ENCODE assay signal across 19 cellular contexts in genomic region chrX:100494974-100495373, GRCh38.
DNase-seq lines count a peak whose midpoint lies in the region; ATAC-seq, FAIRE-seq and TF ChIP-seq lines count a peak whose summit lies in the region.
"Had no signal": no experiment of that assay in that cellular context is flagged by ENCODE, and none has a peak within 500 bp of the region (broad histone marks: within the 10 kb centered on the region; RNA-seq: fewer than 3 reads in every experiment).

No MANE protein-coding gene starts in this region.

- POLR2A ChIA-PET in A549 (lab: Yijun Ruan, JAX) = no interaction called here

- no peaks in the 10 kb centered on the region for H3K27me3 Mint-ChIP-seq in progenitor cell of endocrine pancreas
- H3K27me3 Mint-ChIP-seq: CD4-positive, CD25-positive, alpha-beta regulatory T cell had no signal

- ATAC-seq in A549 (no peak), foreskin keratinocyte (no peak), HG03280 (IDR thresholded peaks at IDR 0.05; ENCODE audit: unreplicated experiment) (no peak)

- peak overlapping the region; percentile 67 for H3K27ac Mint-ChIP-seq in progenitor cell of endocrine pancreas
- H3K27ac Mint-ChIP-seq: CD4-positive, CD25-positive, alpha-beta regulatory T cell had no signal

- CTCF ChIA-PET in A549 (lab: Yijun Ruan, JAX) = no interaction called here

- H3K27ac ChIP-seq in A549 = no peak overlapping the region
- H3K27ac ChIP-seq in foreskin keratinocyte = no peak overlapping the region
- no peak overlapping the region for H3K27ac ChIP-seq in dorsolateral prefrontal cortex
- H3K27ac ChIP-seq: BLaER1 treated with 17β-estradiol and CSF1 and Interleukin-3, amounts not matched to agents 10 nM and 100 nM; GM23248 had no signal

- no peaks in the 10 kb centered on the region for H3K36me3 ChIP-seq in bronchial epithelial cell (ENCODE audit: control insufficient read depth, insufficient read depth, low read length)
- H3K36me3 ChIP-seq: BLaER1 treated with 17β-estradiol and CSF1 and Interleukin-3, amounts not matched to agents 10 nM and 100 nM had no signal

- no peak for TF ChIP-seq RAD21 in A549 (conservative IDR thresholded peaks at IDR 0.05 in 1 of 2, IDR thresholded peaks at IDR 0.05 in 1 of 2)

- no peaks in the 10 kb centered on the region for H3K9me3 ChIP-seq in A549

- TF ChIP-seq POLR2A in A549 (IDR thresholded peaks at IDR 0.05; ENCODE audit: low read length) = no peak

- no peak for TF ChIP-seq CTCF in A549 (IDR thresholded peaks at IDR 0.05)
- TF ChIP-seq CTCF in bronchial epithelial cell (IDR thresholded peaks at IDR 0.05; ENCODE audit: insufficient read depth, low read length, severe bottlenecking) = no peak
- no peak for TF ChIP-seq CTCF in foreskin keratinocyte (conservative IDR thresholded peaks at IDR 0.05)
- no peak for TF ChIP-seq CTCF in progenitor cell of endocrine pancreas (IDR thresholded peaks at IDR 0.05; ENCODE audit: unreplicated experiment)
- no peak for TF ChIP-seq CTCF in dorsolateral prefrontal cortex (IDR thresholded peaks at IDR 0.05 in 54 of 56, conservative IDR thresholded peaks at IDR 0.05 in 2 of 56; ENCODE audit: low read depth in 1 of 56, partially characterized antibody in 56 of 56)

- peaks cover 19% of the 10 kb centered on the region for H3K9me3 Mint-ChIP-seq in progenitor cell of endocrine pancreas (ENCODE audit: low read depth)

- H3K4me2 ChIP-seq in A549 = no peak overlapping the region
- H3K4me2 ChIP-seq: BLaER1 treated with 17β-estradiol and CSF1 and Interleukin-3, amounts not matched to agents 10 nM and 100 nM had no signal

- peaks cover 3% of the 10 kb centered on the region for H3K4me1 Mint-ChIP-seq in progenitor cell of endocrine pancreas (ENCODE audit: low read depth)
- H3K4me1 Mint-ChIP-seq: CD4-positive, CD25-positive, alpha-beta regulatory T cell had no signal

- no peak overlapping the region for H3K4me3 Mint-ChIP-seq in progenitor cell of endocrine pancreas (ENCODE audit: low read depth)
- H3K4me3 Mint-ChIP-seq: CD4-positive, CD25-positive, alpha-beta regulatory T cell had no signal

- no peaks in the 10 kb centered on the region for H3K27me3 ChIP-seq in bronchial epithelial cell (ENCODE audit: control insufficient read depth, insufficient read depth, low read length)
- no peaks in the 10 kb centered on the region for H3K27me3 ChIP-seq in foreskin keratinocyte
- peaks cover 0 to 58% (median 19%) of the 10 kb centered on the region in 45 donors for H3K27me3 ChIP-seq in dorsolateral prefrontal cortex

- H3K36me3 Mint-ChIP-seq in progenitor cell of endocrine pancreas (ENCODE audit: insufficient read depth) = no peaks in the 10 kb centered on the region
- H3K36me3 Mint-ChIP-seq: CD4-positive, CD25-positive, alpha-beta regulatory T cell had no signal

- intact Hi-C loops in dorsolateral prefrontal cortex (cut with DNase I) = no loop called here

- DNase-seq in A549 (ENCODE audit: low read depth in 1 of 2, low spot score in 1 of 2) (no peak), bronchial epithelial cell (ENCODE audit: low read depth) (peak; percentile 7), foreskin keratinocyte (peak; percentile 0 to 28), progenitor cell of endocrine pancreas (ENCODE audit: low spot score, unreplicated experiment) (no peak), dorsolateral prefrontal cortex (no peak), superior temporal gyrus (ENCODE audit: extremely low spot score) (no peak)
- no peak for DNase-seq in activated naive CD4-positive, alpha-beta T cell treated with Interleukin-2 at 50 U/mL for 16 hours
- DNase-seq: 8988T; ACHN; CD4-positive, CD25-positive, alpha-beta regulatory T cell; DMS153; DMS79 treated with DMSO at 0.1 percent for 48 hours; EL; GM23248 had no signal

- no peaks in the 10 kb centered on the region for H3K4me1 ChIP-seq in A549
- H3K4me1 ChIP-seq in foreskin keratinocyte = no peaks in the 10 kb centered on the region
- H3K4me1 ChIP-seq: BLaER1 treated with 17β-estradiol and CSF1 and Interleukin-3, amounts not matched to agents 10 nM and 100 nM had no signal

- WGBS in A549 (ENCODE audit: missing lambda C conversion rate) = 5% methylated on average over 4 of the region's 4 CpGs

- FAIRE-seq in A549 (lab: Jason Lieb, UNC) (peak; percentile 85), bronchial epithelial cell (lab: Jason Lieb, UNC) (no peak)
- FAIRE-seq: G401.6, GM12891, H54 had no signal

- H3K4me3 ChIP-seq in A549 (no peak overlapping the region), bronchial epithelial cell (ENCODE audit: low read depth, low read length) (no peak overlapping the region), dorsolateral prefrontal cortex (no peak overlapping the region)
- H3K4me3 ChIP-seq: BLaER1 treated with 17β-estradiol and CSF1 and Interleukin-3, amounts not matched to agents 10 nM and 100 nM; GM23248 had no signal

- no peak for TF ChIP-seq EP300 in A549 (IDR thresholded peaks at IDR 0.05)

TF ChIP-seq in A549, 52 proteins besides CTCF, POLR2A, EP300 and RAD21:
- TF ChIP-seq RARB (CRISPR knock-in tag; IDR thresholded peaks at IDR 0.05) (no peak), HEYL (CRISPR knock-in tag; IDR thresholded peaks at IDR 0.05) (no peak)

Comparison
In these comparisons a context has a peak if more than half of its experiments do, and no peak if none do; other contexts are left out.
1. DNase-seq: peak in bronchial epithelial cell (single experiment) and foreskin keratinocyte (2 of 2); none in A549 (0 of 2), progenitor cell of endocrine pancreas (single experiment), activated naive CD4-positive, alpha-beta T cell treated with Interleukin-2 at 50 U/mL for 16 hours (single experiment), dorsolateral prefrontal cortex (0 of 10) and superior temporal gyrus (single experiment).